1 cellular context compared by ENCODE assay signal in genomic region chr12:51185171-51185717, GRCh38.
A peak's percentile ranks its signal among the peaks of the same experiment; 100 is the strongest.
TF ChIP-seq lines count a peak whose summit lies in the region.

No MANE protein-coding gene starts in this region.

TF ChIP-seq in HepG2, 621 proteins besides CTCF, POLR2A, EP300 and RAD21:
- TF ChIP-seq ZNF121 (CRISPR knock-in tag; IDR thresholded peaks at IDR 0.05) (peak; percentile 79; the same call in 1 of the 2 replicates), CBX2 (IDR thresholded peaks at IDR 0.05; ENCODE audit: low read depth, low read length) (no peak), CBX2 (CRISPR knock-in tag; IDR thresholded peaks at IDR 0.05; ENCODE audit: low read depth) (no peak)
